In genomic region chr16:30761427-30761927, GRCh38 we compare ENCODE assay signal across 8 cellular contexts. TPM values are rescaled to one million over a fixed set of nuclear protein-coding genes. Genes with fewer than 3 reads are reported as not detected.
DNase-seq lines count a peak whose midpoint lies in the region; ATAC-seq, FAIRE-seq and TF ChIP-seq lines count a peak whose summit lies in the region.

No MANE protein-coding gene starts in this region.

- H3K4me3 ChIP-seq in CD8-positive, alpha-beta memory T cell (ENCODE audit: low read length), result peak overlapping the region; percentile 90
- H3K4me3 ChIP-seq in SK-N-SH (ENCODE audit: low read depth in 2 of 2, low read length in 1 of 2) (peak overlapping the region; percentile 95 to 97), astrocyte (ENCODE audit: insufficient read depth, low read depth, low read length) (peak overlapping the region; percentile 88)

- peaks cover 7% of the 10 kb centered on the region for H3F3A ChIP-seq in SK-N-SH (replicated peaks; ENCODE audit: insufficient read depth)

- H3K36me3 Mint-ChIP-seq in CD8-positive, alpha-beta memory T cell, result peaks cover 0 to 65% (median 2%) of the 10 kb centered on the region in 3 donors
- peaks cover 4% of the 10 kb centered on the region for H3K36me3 Mint-ChIP-seq in astrocyte (ENCODE audit: low read depth, unreplicated experiment)

- POLR2A ChIA-PET in CD8-positive, alpha-beta memory T cell (lab: Charles Lee), result interaction anchor here (0.6 kb wide), 1 partner anchor 14 kb away, joined by 4 read pairs; the partner anchor contains the start of gene PHKG2
- POLR2A ChIA-PET in SK-N-SH (lab: Yijun Ruan, JAX), result no interaction called here

- 3% methylated on average over 40 of the region's 64 CpGs for WGBS in SK-N-SH (ENCODE audit: low lambda C conversion rate)

- no peak for TF ChIP-seq EP300 in SK-N-SH (IDR thresholded peaks at IDR 0.05; ENCODE audit: borderline replicate concordance in 1 of 2, low read depth in 1 of 2, low read length in 1 of 2)

- ATAC-seq in GM19455 (IDR thresholded peaks at IDR 0.05; ENCODE audit: unreplicated experiment), result peak; percentile 38
- no peak for ATAC-seq in HG03520 (IDR thresholded peaks at IDR 0.05; ENCODE audit: unreplicated experiment)

- H3K4me3 Mint-ChIP-seq in CD8-positive, alpha-beta memory T cell, result peak overlapping the region; percentile 96 to 99 (median 96)
- peak overlapping the region; percentile 96 for H3K4me3 Mint-ChIP-seq in astrocyte (ENCODE audit: unreplicated experiment)

- CTCF ChIA-PET in CD8-positive, alpha-beta memory T cell (lab: Charles Lee), result no interaction called here
- CTCF ChIA-PET in SK-N-SH (lab: Yijun Ruan, JAX), result no interaction called here

- peak overlapping the region; percentile 89 for H3K9ac ChIP-seq in SK-N-SH
- peak overlapping the region; percentile 93 for H3K9ac ChIP-seq in astrocyte (ENCODE audit: low read length)

- no peak for FAIRE-seq in astrocyte (lab: Jason Lieb, UNC)

- H3K4me1 Mint-ChIP-seq in CD8-positive, alpha-beta memory T cell, result peaks cover 30 to 42% (median 37%) of the 10 kb centered on the region in 3 donors
- peaks cover 10% of the 10 kb centered on the region for H3K4me1 Mint-ChIP-seq in astrocyte (ENCODE audit: low read depth, unreplicated experiment)

- H4K20me1 ChIP-seq in SK-N-SH (ENCODE audit: insufficient read depth), result no peaks in the 10 kb centered on the region
- H4K20me1 ChIP-seq in astrocyte (ENCODE audit: insufficient read depth, low read length), result peaks cover 34% of the 10 kb centered on the region

- no peak for TF ChIP-seq CTCF in SK-N-SH (IDR thresholded peaks at IDR 0.05)
- TF ChIP-seq CTCF in astrocyte (IDR thresholded peaks at IDR 0.05; ENCODE audit: insufficient read depth, low read depth, low read length), result no peak

- peak overlapping the region; percentile 70 for H2AFZ ChIP-seq in SK-N-SH (ENCODE audit: low read depth)
- peak overlapping the region; percentile 79 for H2AFZ ChIP-seq in astrocyte (ENCODE audit: low read depth, low read length)

- H3K36me3 ChIP-seq in CD8-positive, alpha-beta memory T cell (ENCODE audit: insufficient read depth, low read length), result peaks cover 34% of the 10 kb centered on the region
- H3K36me3 ChIP-seq in SK-N-SH (replicated peaks in 1 of 2; ENCODE audit: control insufficient read depth in 1 of 2, insufficient read depth in 2 of 2, low read length in 1 of 2) (peaks cover 29 to 57% of the 10 kb centered on the region in 2 experiments), astrocyte (ENCODE audit: insufficient read depth, low read length) (peaks cover 31% of the 10 kb centered on the region)

- peak overlapping the region; percentile 84 for H3K27ac ChIP-seq in CD8-positive, alpha-beta memory T cell (ENCODE audit: low read depth, low read length)
- H3K27ac ChIP-seq in SK-N-SH (ENCODE audit: low read depth in 2 of 2, low read length in 1 of 2), result peak overlapping the region; percentile 77 to 79
- H3K27ac ChIP-seq in astrocyte (ENCODE audit: low read depth, low read length), result peak overlapping the region; percentile 85

- DNase-seq in CD8-positive, alpha-beta memory T cell, result peak; percentile 25 to 71 (median 39)
- DNase-seq in HT1080 (ENCODE audit: low read depth), result peak; percentile 41
- DNase-seq in SK-N-SH, result peak; percentile 72
- DNase-seq in astrocyte (ENCODE audit: low read depth), result peak; percentile 18
- DNase-seq in iPS-NIHi7 (ENCODE audit: extremely low spot score), result peak; percentile 38
- peak; percentile 43 for DNase-seq in stimulated activated CD4-positive, alpha-beta T cell treated with anti-CD3 and anti-CD28 coated beads, Interleukin-4, amount 100 ng/mL, for 1 hour

- H3K4me1 ChIP-seq in CD8-positive, alpha-beta memory T cell (ENCODE audit: insufficient read depth, low read length), result peaks cover 32% of the 10 kb centered on the region
- peaks cover 15 to 26% of the 10 kb centered on the region in 2 experiments for H3K4me1 ChIP-seq in SK-N-SH (ENCODE audit: control insufficient read depth in 1 of 2, insufficient read depth in 2 of 2, low read depth in 1 of 2, low read length in 1 of 2)
- H3K4me1 ChIP-seq in astrocyte (ENCODE audit: insufficient read depth, low read length), result peaks cover 12% of the 10 kb centered on the region

- H3K9me3 Mint-ChIP-seq in CD8-positive, alpha-beta memory T cell, result no peaks in the 10 kb centered on the region
- H3K9me3 Mint-ChIP-seq in astrocyte (ENCODE audit: unreplicated experiment), result no peaks in the 10 kb centered on the region

- no peaks in the 10 kb centered on the region for H3K27me3 ChIP-seq in CD8-positive, alpha-beta memory T cell (ENCODE audit: insufficient read depth, low read length, poor library complexity, severe bottlenecking)
- H3K27me3 ChIP-seq in SK-N-SH (ENCODE audit: insufficient read depth) (no peaks in the 10 kb centered on the region), astrocyte (ENCODE audit: insufficient read depth, low read length) (no peaks in the 10 kb centered on the region)

- peaks cover 49% of the 10 kb centered on the region for H3K79me2 ChIP-seq in SK-N-SH (ENCODE audit: insufficient read depth)
- peaks cover 39% of the 10 kb centered on the region for H3K79me2 ChIP-seq in astrocyte (ENCODE audit: insufficient read depth, low read length)

- H3K9me2 ChIP-seq in SK-N-SH, result no peaks in the 10 kb centered on the region

- H3K27ac Mint-ChIP-seq in CD8-positive, alpha-beta memory T cell, result peak overlapping the region; percentile 93 to 99 (median 97)
- H3K27ac Mint-ChIP-seq in astrocyte (ENCODE audit: unreplicated experiment), result peak overlapping the region; percentile 93

- no peaks in the 10 kb centered on the region for H3K9me3 ChIP-seq in CD8-positive, alpha-beta memory T cell (ENCODE audit: low read length)
- no peaks in the 10 kb centered on the region for H3K9me3 ChIP-seq in SK-N-SH
- H3K9me3 ChIP-seq in astrocyte (ENCODE audit: insufficient read depth, low read depth, low read length), result no peaks in the 10 kb centered on the region

- TF ChIP-seq RAD21 in SK-N-SH (IDR thresholded peaks at IDR 0.05; ENCODE audit: low read length), result no peak

- H3K4me2 ChIP-seq in SK-N-SH, result peak overlapping the region; percentile 100
- H3K4me2 ChIP-seq in astrocyte (ENCODE audit: low read length), result peak overlapping the region; percentile 90

- no peaks in the 10 kb centered on the region for H3K27me3 Mint-ChIP-seq in CD8-positive, alpha-beta memory T cell
- no peaks in the 10 kb centered on the region for H3K27me3 Mint-ChIP-seq in astrocyte (ENCODE audit: low read depth, unreplicated experiment)

TF ChIP-seq in SK-N-SH, 30 proteins besides CTCF, POLR2A, EP300 and RAD21 (continues in another document):
- peak; percentile 56 for TF ChIP-seq GABPA (IDR thresholded peaks at IDR 0.05; ENCODE audit: low read depth)
- no peak for TF ChIP-seq ELF1 (IDR thresholded peaks at IDR 0.05)
- no peak for TF ChIP-seq TCF12 (IDR thresholded peaks at IDR 0.05)
- no peak for TF ChIP-seq MEF2A (IDR thresholded peaks at IDR 0.05; ENCODE audit: borderline replicate concordance, low read depth)
- no peak for TF ChIP-seq PBX3 (IDR thresholded peaks at IDR 0.05)
- TF ChIP-seq TAF1 (IDR thresholded peaks at IDR 0.05; ENCODE audit: borderline replicate concordance, low read depth, low read length), result no peak
- no peak for TF ChIP-seq NFIC (IDR thresholded peaks at IDR 0.05; ENCODE audit: borderline replicate concordance)

RNA-seq across cellular contexts. Expression of gene CFAP119, which starts 0.4 kb away (rescaled TPM):
- 1 to 10 TPM; 6.5 to 6.9 TPM for total RNA-seq in CD8-positive, alpha-beta memory T cell
- 0.25 TPM for polyA plus RNA-seq in CD8-positive, alpha-beta memory T cell
- total RNA-seq in HT1080 (2014; rRNA removed; shearing (Covaris generic)), result 5.7 and 5.9 TPM in 2 replicates
- polyA plus RNA-seq in HT1080 (2015; cell fraction: cytosol; rRNA removed), result 1.6 and 2.7 TPM in 2 replicates
- 21.8 and 24.7 TPM in 2 replicates for polyA plus RNA-seq in HT1080 (2015; cell fraction: nucleus; rRNA removed)
- 28.4 and 36.5 TPM in 2 replicates for polyA plus RNA-seq in SK-N-SH (2012; rRNA removed)
- polyA plus RNA-seq in SK-N-SH (2012; cell fraction: cytosol; rRNA removed), result 7.2 and 10.3 TPM in 2 replicates
- polyA plus RNA-seq in SK-N-SH (2012; cell fraction: nucleus; rRNA removed), result 230 and 287 TPM in 2 replicates
- 4.0 and 4.1 TPM in 2 replicates for total RNA-seq in astrocyte

RNA-seq across cellular contexts. Expression of gene RNF40, which starts 0.6 kb away (rescaled TPM):
- total RNA-seq in CD8-positive, alpha-beta memory T cell, result 100 to 1,000 TPM; 152 to 157 TPM
- 61.9 TPM for polyA plus RNA-seq in CD8-positive, alpha-beta memory T cell
- 96.2 and 104 TPM in 2 replicates for total RNA-seq in HT1080 (2014; rRNA removed; shearing (Covaris generic))
- 46.4 and 48.5 TPM in 2 replicates for polyA plus RNA-seq in HT1080 (2015; cell fraction: cytosol; rRNA removed)
- 86.0 and 86.3 TPM in 2 replicates for polyA plus RNA-seq in HT1080 (2015; cell fraction: nucleus; rRNA removed)
- polyA plus RNA-seq in SK-N-SH (2012; rRNA removed), result 49.8 and 57.3 TPM in 2 replicates
- polyA plus RNA-seq in SK-N-SH (2012; cell fraction: cytosol; rRNA removed), result 28.3 and 31.2 TPM in 2 replicates
- polyA plus RNA-seq in SK-N-SH (2012; cell fraction: nucleus; rRNA removed), result 87.3 and 103 TPM in 2 replicates
- total RNA-seq in astrocyte, result 85.4 and 94.6 TPM in 2 replicates

RNA-seq across cellular contexts. Expression of gene PHKG2, which starts 13.3 kb away (rescaled TPM):
- 10 to 100 TPM; 31.8 to 32.2 TPM for total RNA-seq in CD8-positive, alpha-beta memory T cell
- polyA plus RNA-seq in CD8-positive, alpha-beta memory T cell, result 47.0 TPM
- total RNA-seq in HT1080 (2014; rRNA removed; shearing (Covaris generic)), result 24.8 and 25.7 TPM in 2 replicates
- 17.8 and 19.7 TPM in 2 replicates for polyA plus RNA-seq in HT1080 (2015; cell fraction: cytosol; rRNA removed)
- polyA plus RNA-seq in HT1080 (2015; cell fraction: nucleus; rRNA removed), result 52.3 and 58.0 TPM in 2 replicates
- polyA plus RNA-seq in SK-N-SH (2012; rRNA removed), result 45.8 and 54.2 TPM in 2 replicates
- 17.3 and 21.5 TPM in 2 replicates for polyA plus RNA-seq in SK-N-SH (2012; cell fraction: cytosol; rRNA removed)
- polyA plus RNA-seq in SK-N-SH (2012; cell fraction: nucleus; rRNA removed), result 194 and 207 TPM in 2 replicates
- total RNA-seq in astrocyte, result 31.1 and 34.2 TPM in 2 replicates

RNA-seq across cellular contexts. Expression of gene ZNF629, which starts 25.5 kb away (rescaled TPM):
- 1 to 10 TPM; 5.6 to 5.7 TPM for total RNA-seq in CD8-positive, alpha-beta memory T cell
- 1.1 TPM for polyA plus RNA-seq in CD8-positive, alpha-beta memory T cell
- 14.5 and 15.9 TPM in 2 replicates for total RNA-seq in HT1080 (2014; rRNA removed; shearing (Covaris generic))
- polyA plus RNA-seq in HT1080 (2015; cell fraction: cytosol; rRNA removed), result 5.2 and 6.0 TPM in 2 replicates
- polyA plus RNA-seq in HT1080 (2015; cell fraction: nucleus; rRNA removed), result 10.5 and 10.9 TPM in 2 replicates
- 4.7 and 5.1 TPM in 2 replicates for polyA plus RNA-seq in SK-N-SH (2012; rRNA removed)
- polyA plus RNA-seq in SK-N-SH (2012; cell fraction: cytosol; rRNA removed), result 3.3 and 4.3 TPM in 2 replicates
- 9.0 TPM in 2 replicates for polyA plus RNA-seq in SK-N-SH (2012; cell fraction: nucleus; rRNA removed)
- total RNA-seq in astrocyte, result 17.4 and 17.6 TPM in 2 replicates

Comparison
In these comparisons a context has a peak if more than half of its experiments do, and no peak if none do; other contexts are left out.
1. DNase-seq: peak in every context shown above with its lines; median percentile 72 in SK-N-SH; 43 in stimulated activated CD4-positive, alpha-beta T cell treated with anti-CD3 and anti-CD28 coated beads, Interleukin-4, amount 100 ng/mL, for 1 hour; 41 in HT1080; 39 in CD8-positive, alpha-beta memory T cell; 38 in iPS-NIHi7; 18 in astrocyte.